In the genomic region with DNA sequence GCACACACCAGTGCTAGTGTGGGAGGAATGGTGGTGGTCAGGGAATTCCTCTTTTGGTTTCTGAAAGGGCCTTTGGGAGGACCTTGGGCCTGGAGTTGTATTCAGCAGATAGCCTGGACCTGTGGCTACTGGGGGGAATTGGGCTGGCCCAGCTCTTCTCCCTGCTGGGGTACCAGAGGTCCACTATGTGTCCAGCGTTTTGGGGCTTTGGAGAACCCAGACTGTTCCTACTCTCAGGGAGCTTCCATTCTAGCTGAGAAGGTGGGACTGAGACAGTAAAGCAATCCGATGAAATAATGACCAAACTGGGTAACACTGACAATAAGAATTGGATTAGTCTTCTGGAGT, we compare ENCODE assay signal across 1 cellular context.
TF ChIP-seq lines count a peak whose summit lies in the region.

No MANE protein-coding gene starts in this region.

TF ChIP-seq in GM23338, 12 proteins besides CTCF, POLR2A, EP300 and RAD21 (continued from another document):
- TF ChIP-seq ZNF462 (CRISPR knock-in tag; IDR thresholded peaks at IDR 0.05) (no peak), STAT1 (IDR thresholded peaks at IDR 0.05; ENCODE audit: unreplicated experiment) (no peak)
